Comparison of ENCODE assay signal across 1 cellular context in the genomic region with DNA sequence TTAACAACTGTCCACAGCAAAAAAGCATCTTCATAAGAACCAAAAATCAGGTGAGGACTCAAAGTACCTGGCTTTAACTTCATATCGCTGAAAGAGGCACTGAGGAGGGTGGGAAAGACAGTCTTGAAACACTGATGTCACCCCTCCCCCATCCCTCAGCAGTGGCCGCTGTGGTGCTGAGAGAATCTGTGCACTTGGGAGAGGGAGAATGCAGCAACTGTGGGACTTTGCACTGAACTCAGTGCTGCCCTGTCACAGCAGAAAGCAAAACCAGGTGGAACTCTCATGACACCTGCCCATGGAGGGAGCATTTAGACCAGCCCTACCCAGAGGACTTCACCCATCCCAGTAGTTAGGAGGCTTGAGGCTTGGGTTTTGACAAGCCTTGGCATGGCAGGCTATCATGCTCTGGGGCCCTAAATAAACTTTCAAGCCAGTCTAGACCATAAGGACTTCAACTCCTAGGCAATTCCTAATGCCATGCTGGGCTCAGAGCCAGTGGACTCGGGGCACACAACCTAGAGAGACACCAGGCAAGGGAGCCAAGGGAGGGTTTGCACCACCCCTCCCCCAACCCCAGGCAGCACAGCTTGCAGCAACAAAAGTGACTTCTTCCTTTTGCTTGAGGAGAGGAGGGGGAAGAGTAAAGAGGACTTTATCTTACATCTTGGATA.
TF ChIP-seq lines count a peak whose summit lies in the region.

No MANE protein-coding gene starts in this region.

TF ChIP-seq in HepG2, 621 proteins besides CTCF, POLR2A, EP300 and RAD21 (continued from another document and continues in another):
- TF ChIP-seq ZFP36L1 (CRISPR knock-in tag; IDR thresholded peaks at IDR 0.05) = no peak; the same call in 1 of the 2 replicates
- no peak for TF ChIP-seq ZNF225 (CRISPR knock-in tag; IDR thresholded peaks at IDR 0.05)
- 0 out of 2 replicates have a peak, but pooled peaks have one; percentile 34 for TF ChIP-seq NCOA2 (CRISPR knock-in tag; IDR thresholded peaks at IDR 0.05)
- TF ChIP-seq REST (IDR thresholded peaks at IDR 0.05; ENCODE audit: borderline replicate concordance in 1 of 2, low read depth in 1 of 2, low read length in 2 of 2) = no peak
- TF ChIP-seq MAX (IDR thresholded peaks at IDR 0.05) = no peak
- TF ChIP-seq ZBTB8A (CRISPR knock-in tag; IDR thresholded peaks at IDR 0.05; ENCODE audit: borderline replicate concordance, low read depth) = no peak
- TF ChIP-seq ZNF446 (CRISPR knock-in tag; IDR thresholded peaks at IDR 0.05) = no peak
- TF ChIP-seq HHEX (CRISPR knock-in tag; IDR thresholded peaks at IDR 0.05) = no peak
- TF ChIP-seq, protein P1, sequence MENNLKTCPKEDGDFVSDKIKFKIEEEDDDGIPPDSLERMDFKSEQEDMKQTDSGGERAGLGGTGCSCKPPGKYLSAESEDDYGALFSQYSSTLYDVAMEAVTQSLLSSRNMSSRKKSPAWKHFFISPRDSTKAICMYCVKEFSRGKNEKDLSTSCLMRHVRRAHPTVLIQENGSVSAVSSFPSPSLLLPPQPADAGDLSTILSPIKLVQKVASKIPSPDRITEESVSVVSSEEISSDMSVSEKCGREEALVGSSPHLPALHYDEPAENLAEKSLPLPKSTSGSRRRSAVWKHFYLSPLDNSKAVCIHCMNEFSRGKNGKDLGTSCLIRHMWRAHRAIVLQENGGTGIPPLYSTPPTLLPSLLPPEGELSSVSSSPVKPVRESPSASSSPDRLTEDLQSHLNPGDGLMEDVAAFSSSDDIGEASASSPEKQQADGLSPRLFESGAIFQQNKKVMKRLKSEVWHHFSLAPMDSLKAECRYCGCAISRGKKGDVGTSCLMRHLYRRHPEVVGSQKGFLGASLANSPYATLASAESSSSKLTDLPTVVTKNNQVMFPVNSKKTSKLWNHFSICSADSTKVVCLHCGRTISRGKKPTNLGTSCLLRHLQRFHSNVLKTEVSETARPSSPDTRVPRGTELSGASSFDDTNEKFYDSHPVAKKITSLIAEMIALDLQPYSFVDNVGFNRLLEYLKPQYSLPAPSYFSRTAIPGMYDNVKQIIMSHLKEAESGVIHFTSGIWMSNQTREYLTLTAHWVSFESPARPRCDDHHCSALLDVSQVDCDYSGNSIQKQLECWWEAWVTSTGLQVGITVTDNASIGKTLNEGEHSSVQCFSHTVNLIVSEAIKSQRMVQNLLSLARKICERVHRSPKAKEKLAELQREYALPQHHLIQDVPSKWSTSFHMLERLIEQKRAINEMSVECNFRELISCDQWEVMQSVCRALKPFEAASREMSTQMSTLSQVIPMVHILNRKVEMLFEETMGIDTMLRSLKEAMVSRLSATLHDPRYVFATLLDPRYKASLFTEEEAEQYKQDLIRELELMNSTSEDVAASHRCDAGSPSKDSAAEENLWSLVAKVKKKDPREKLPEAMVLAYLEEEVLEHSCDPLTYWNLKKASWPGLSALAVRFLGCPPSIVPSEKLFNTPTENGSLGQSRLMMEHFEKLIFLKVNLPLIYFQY (CRISPR knock-in tag; IDR thresholded peaks at IDR 0.05; ENCODE audit: borderline replicate concordance) = no peak
- no peak for TF ChIP-seq IKZF1 (IDR thresholded peaks at IDR 0.05)
- TF ChIP-seq ZNF512 (CRISPR knock-in tag; IDR thresholded peaks at IDR 0.05) = no peak
- TF ChIP-seq, protein P2, sequence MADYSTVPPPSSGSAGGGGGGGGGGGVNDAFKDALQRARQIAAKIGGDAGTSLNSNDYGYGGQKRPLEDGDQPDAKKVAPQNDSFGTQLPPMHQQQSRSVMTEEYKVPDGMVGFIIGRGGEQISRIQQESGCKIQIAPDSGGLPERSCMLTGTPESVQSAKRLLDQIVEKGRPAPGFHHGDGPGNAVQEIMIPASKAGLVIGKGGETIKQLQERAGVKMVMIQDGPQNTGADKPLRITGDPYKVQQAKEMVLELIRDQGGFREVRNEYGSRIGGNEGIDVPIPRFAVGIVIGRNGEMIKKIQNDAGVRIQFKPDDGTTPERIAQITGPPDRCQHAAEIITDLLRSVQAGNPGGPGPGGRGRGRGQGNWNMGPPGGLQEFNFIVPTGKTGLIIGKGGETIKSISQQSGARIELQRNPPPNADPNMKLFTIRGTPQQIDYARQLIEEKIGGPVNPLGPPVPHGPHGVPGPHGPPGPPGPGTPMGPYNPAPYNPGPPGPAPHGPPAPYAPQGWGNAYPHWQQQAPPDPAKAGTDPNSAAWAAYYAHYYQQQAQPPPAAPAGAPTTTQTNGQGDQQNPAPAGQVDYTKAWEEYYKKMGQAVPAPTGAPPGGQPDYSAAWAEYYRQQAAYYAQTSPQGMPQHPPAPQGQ (CRISPR knock-in tag; IDR thresholded peaks at IDR 0.05; ENCODE audit: borderline replicate concordance) = no peak
- no peak for TF ChIP-seq GATA4 (IDR thresholded peaks at IDR 0.05; ENCODE audit: borderline replicate concordance, low read depth)
- TF ChIP-seq ZNF274 (CRISPR knock-in tag; IDR thresholded peaks at IDR 0.05) = 0 out of 2 replicates have a peak, but pooled peaks have one; percentile 28
- TF ChIP-seq ZNF672 (CRISPR knock-in tag; IDR thresholded peaks at IDR 0.05) = no peak
- no peak for TF ChIP-seq ZNF275 (CRISPR knock-in tag; IDR thresholded peaks at IDR 0.05; ENCODE audit: borderline replicate concordance)
- peak; percentile 19; the same call in 1 of the 2 replicates for TF ChIP-seq MXD4 (CRISPR knock-in tag; IDR thresholded peaks at IDR 0.05)
- TF ChIP-seq KDM6A (CRISPR knock-in tag; IDR thresholded peaks at IDR 0.05; ENCODE audit: low read depth) = peak; percentile 81; the same call in 1 of the 2 replicates
- TF ChIP-seq POGZ (CRISPR knock-in tag; IDR thresholded peaks at IDR 0.05) = no peak
- no peak for TF ChIP-seq NKX3-1 (CRISPR knock-in tag; IDR thresholded peaks at IDR 0.05)
- no peak for TF ChIP-seq ZNF207 (IDR thresholded peaks at IDR 0.05; ENCODE audit: borderline replicate concordance)
- TF ChIP-seq ZNF543 (CRISPR knock-in tag; IDR thresholded peaks at IDR 0.05) = no peak
- no peak for TF ChIP-seq KDM5B (CRISPR knock-in tag; IDR thresholded peaks at IDR 0.05; ENCODE audit: borderline replicate concordance)
- TF ChIP-seq ZNF30 (CRISPR knock-in tag; IDR thresholded peaks at IDR 0.05) = no peak
- no peak for TF ChIP-seq POLR2G (IDR thresholded peaks at IDR 0.05; ENCODE audit: low read depth, low read length)
- TF ChIP-seq ZNF121 (CRISPR knock-in tag; IDR thresholded peaks at IDR 0.05) = no peak
- TF ChIP-seq MAFG (CRISPR knock-in tag; IDR thresholded peaks at IDR 0.05) = no peak
- no peak for TF ChIP-seq ZBTB20 (CRISPR knock-in tag; IDR thresholded peaks at IDR 0.05; ENCODE audit: borderline replicate concordance, low read depth)
- no peak for TF ChIP-seq ZNF280B (CRISPR knock-in tag; IDR thresholded peaks at IDR 0.05; ENCODE audit: borderline replicate concordance)
- TF ChIP-seq SOX13 (IDR thresholded peaks at IDR 0.05) = no peak
- TF ChIP-seq SOX13 (CRISPR knock-in tag; conservative IDR thresholded peaks at IDR 0.05 in 1 of 2, IDR thresholded peaks at IDR 0.05 in 1 of 2) = no peak
- no peak for TF ChIP-seq ZNF605 (CRISPR knock-in tag; IDR thresholded peaks at IDR 0.05)
- peak; percentile 23; the same call in 1 of the 2 replicates for TF ChIP-seq ZNF263 (CRISPR knock-in tag; IDR thresholded peaks at IDR 0.05)
- no peak for TF ChIP-seq MED1 (CRISPR knock-in tag; IDR thresholded peaks at IDR 0.05)
- no peak for TF ChIP-seq DDIT3 (CRISPR knock-in tag; IDR thresholded peaks at IDR 0.05)
- no peak for TF ChIP-seq ZNF136 (CRISPR knock-in tag; IDR thresholded peaks at IDR 0.05; ENCODE audit: low read depth)
- no peak for TF ChIP-seq USF2 (IDR thresholded peaks at IDR 0.05; ENCODE audit: low read depth, low read length)
- no peak for TF ChIP-seq USF2 (CRISPR knock-in tag; IDR thresholded peaks at IDR 0.05; ENCODE audit: borderline replicate concordance)
- 0 out of 2 replicates have a peak, but pooled peaks have one; percentile 55 for TF ChIP-seq NCOR1 (IDR thresholded peaks at IDR 0.05; ENCODE audit: borderline replicate concordance, low read length)
- TF ChIP-seq, protein P3, sequence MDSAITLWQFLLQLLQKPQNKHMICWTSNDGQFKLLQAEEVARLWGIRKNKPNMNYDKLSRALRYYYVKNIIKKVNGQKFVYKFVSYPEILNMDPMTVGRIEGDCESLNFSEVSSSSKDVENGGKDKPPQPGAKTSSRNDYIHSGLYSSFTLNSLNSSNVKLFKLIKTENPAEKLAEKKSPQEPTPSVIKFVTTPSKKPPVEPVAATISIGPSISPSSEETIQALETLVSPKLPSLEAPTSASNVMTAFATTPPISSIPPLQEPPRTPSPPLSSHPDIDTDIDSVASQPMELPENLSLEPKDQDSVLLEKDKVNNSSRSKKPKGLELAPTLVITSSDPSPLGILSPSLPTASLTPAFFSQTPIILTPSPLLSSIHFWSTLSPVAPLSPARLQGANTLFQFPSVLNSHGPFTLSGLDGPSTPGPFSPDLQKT (CRISPR knock-in tag; IDR thresholded peaks at IDR 0.05; ENCODE audit: borderline replicate concordance) = no peak
- no peak for TF ChIP-seq STAT5B (CRISPR knock-in tag; IDR thresholded peaks at IDR 0.05)
